ENCODE assay signal across 20 cellular contexts in genomic region chr1:242318140-242318539, GRCh38.
DNase-seq lines count a peak whose midpoint lies in the region; ATAC-seq and TF ChIP-seq lines count a peak whose summit lies in the region.
"Had no signal": no experiment of that assay in that cellular context is flagged by ENCODE, and none has a peak within 500 bp of the region (broad histone marks: within the 10 kb centered on the region; RNA-seq: fewer than 3 reads in every experiment).

No MANE protein-coding gene starts in this region.

- H3K4ac ChIP-seq in neuronal stem cell (ENCODE audit: low read length) = no peak overlapping the region

- no peak overlapping the region for H2BK120ac ChIP-seq in neuronal stem cell (ENCODE audit: low read depth, low read length)

- no peaks in the 10 kb centered on the region for H3K79me2 ChIP-seq in PC-3 (ENCODE audit: low read length)

- H3K27me3 ChIP-seq in PC-3 (ENCODE audit: low read length) (no peaks in the 10 kb centered on the region), neuronal stem cell (ENCODE audit: control insufficient read depth in 3 of 3, insufficient read depth in 3 of 3, low read depth in 1 of 3, low read length in 3 of 3) (no peaks in the 10 kb centered on the region)
- H3K27me3 ChIP-seq: BE2C had no signal

- H3K4me2 ChIP-seq in PC-3 (ENCODE audit: low read length) (no peak overlapping the region), neuronal stem cell (ENCODE audit: insufficient read depth, low read length, poor library complexity, severe bottlenecking) (no peak overlapping the region)
- H3K4me2 ChIP-seq: PC-9 had no signal

- H4K8ac ChIP-seq in neuronal stem cell (ENCODE audit: low read depth, low read length) = no peak overlapping the region

- no peaks in the 10 kb centered on the region for H3K79me1 ChIP-seq in neuronal stem cell (ENCODE audit: low read depth, low read length)

- no peak overlapping the region for H3K23ac ChIP-seq in neuronal stem cell (ENCODE audit: low read depth, low read length, poor library complexity)

- no peaks in the 10 kb centered on the region for H4K20me1 ChIP-seq in PC-3 (ENCODE audit: low read length)

- no peaks in the 10 kb centered on the region for H3K36me3 Mint-ChIP-seq in activated naive CD4-positive, alpha-beta T cell treated with anti-CD3 and anti-CD28 coated beads, Interleukin-2, amount 10 ng/mL, durations not matched to agents 7 days and 5 days

- H2BK12ac ChIP-seq in neuronal stem cell (ENCODE audit: low read length) = no peak overlapping the region

- no peaks in the 10 kb centered on the region for H3K4me1 Mint-ChIP-seq in activated naive CD4-positive, alpha-beta T cell treated with anti-CD3 and anti-CD28 coated beads, Interleukin-2, amount 10 ng/mL, durations not matched to agents 7 days and 5 days

- no TSS peak for BruUV-seq in PC-3 (replicated peaks; lab: Mats Ljungman, UMichigan)

- H3F3A ChIP-seq in PC-3 (ENCODE audit: low read length, unreplicated experiment) = no peaks in the 10 kb centered on the region

- POLR2A ChIA-PET in PC-3 (lab: Charles Lee; ENCODE audit: unreplicated experiment) = no interaction called here

- no peak overlapping the region for H2BK5ac ChIP-seq in neuronal stem cell (ENCODE audit: low read length)

- H3K27ac ChIP-seq in PC-3 (ENCODE audit: low read length) (no peak overlapping the region), neuronal stem cell (replicated peaks; ENCODE audit: low read length) (peak overlapping the region; percentile 2)
- H3K27ac ChIP-seq: PC-9, RWPE1, SK-N-MC had no signal

- in situ Hi-C loops in G401 (cut with HindIII; ENCODE audit: low sequenced_read_pairs) = no loop called here

- H3K9me2 ChIP-seq in PC-3 (replicated peaks; ENCODE audit: low read length) = no peaks in the 10 kb centered on the region

- H3K4me3 ChIP-seq in PC-3 (ENCODE audit: low read length) (no peak overlapping the region), epithelial cell of esophagus (ENCODE audit: low read length) (no peak overlapping the region), neuronal stem cell (ENCODE audit: low read length in 2 of 2) (no peak overlapping the region)
- H3K4me3 ChIP-seq: PC-9, SK-N-MC had no signal

- H2AFZ ChIP-seq in PC-3 (ENCODE audit: low read length) (no peak overlapping the region), neuronal stem cell (ENCODE audit: low read length) (no peak overlapping the region)
- H2AFZ ChIP-seq: PC-9 had no signal

- no peak overlapping the region for H3K14ac ChIP-seq in neuronal stem cell (ENCODE audit: low read length)

- H3K4me1 ChIP-seq in PC-3 (ENCODE audit: insufficient read depth, low read length) (peaks cover 3% of the 10 kb centered on the region; the same call in 1 of the 2 replicates), neuronal stem cell (ENCODE audit: control insufficient read depth in 2 of 2, insufficient read depth in 1 of 2, low read depth in 1 of 2, low read length in 2 of 2) (peaks cover 0 to 3% of the 10 kb centered on the region in 2 donors)
- H3K4me1 ChIP-seq: BE2C had no signal

- no peak overlapping the region for H3K18ac ChIP-seq in neuronal stem cell (ENCODE audit: low read length)

- no peak overlapping the region for H2BK15ac ChIP-seq in neuronal stem cell (ENCODE audit: low read length)

- H3K4me3 Mint-ChIP-seq in activated naive CD4-positive, alpha-beta T cell treated with anti-CD3 and anti-CD28 coated beads, Interleukin-2, amount 10 ng/mL, durations not matched to agents 7 days and 5 days = no peak overlapping the region

- DNase-seq in G401 (ENCODE audit: low spot score) (peak; percentile 71), PC-3 (no peak), epithelial cell of esophagus (ENCODE audit: low read depth) (peak; percentile 9), neuronal stem cell (ENCODE audit: low spot score) (no peak)
- DNase-seq in activated naive CD4-positive, alpha-beta T cell (lab: John Stamatoyannopoulos, UW) = no peak
- DNase-seq in activated naive CD4-positive, alpha-beta T cell treated with anti-CD3 and anti-CD28 coated beads, Interleukin-2, amount 10 ng/mL, durations not matched to agents 7 days and 5 days = no peak
- DNase-seq: BE2C, DMS53, H7, KG1, NCI-H1092 treated with DMSO at 0.1 percent for 48 hours, NCI-H1436 treated with DMSO at 0.1 percent for 48 hours, NCI-H2029 treated with DMSO at 0.1 percent for 48 hours, NCI-H345, NCI-H526, PC-9, SHP77 treated with DMSO at 0.1 percent for 48 hours had no signal

- WGBS in neuronal stem cell (ENCODE audit: extremely low coverage in 2 of 2, insufficient read length in 2 of 2, insufficient replicate concordance in 1 of 2), 2 donors = no CpG with 5 or more reads among the region's 10 CpGs

- H3K36me3 ChIP-seq in PC-3 (ENCODE audit: low read depth, low read length) (no peaks in the 10 kb centered on the region), neuronal stem cell (replicated peaks in 1 of 2; ENCODE audit: control insufficient read depth in 2 of 2, insufficient read depth in 2 of 2, low read length in 2 of 2) (no peaks in the 10 kb centered on the region)
- H3K36me3 ChIP-seq: BE2C had no signal

- no peak overlapping the region for H3K9ac ChIP-seq in PC-3 (ENCODE audit: low read length)
- H3K9ac ChIP-seq in neuronal stem cell (ENCODE audit: low read depth, low read length, poor library complexity) = no peak overlapping the region

- H3K9me3 ChIP-seq in PC-3 (ENCODE audit: low read length) (no peaks in the 10 kb centered on the region), neuronal stem cell (replicated peaks in 1 of 2; ENCODE audit: control insufficient read depth in 2 of 2, insufficient read depth in 1 of 2, low read depth in 1 of 2, low read length in 2 of 2) (no peaks in the 10 kb centered on the region)
- H3K9me3 ChIP-seq: BE2C had no signal

- H3K27me3 Mint-ChIP-seq in activated naive CD4-positive, alpha-beta T cell treated with anti-CD3 and anti-CD28 coated beads, Interleukin-2, amount 10 ng/mL, durations not matched to agents 7 days and 5 days = no peaks in the 10 kb centered on the region

- intact Hi-C loops in PC-3 (cut with micrococcal nuclease) = no loop called here

- peak; percentile 62 for ATAC-seq in PC-3
- ATAC-seq in GM21360 (IDR thresholded peaks at IDR 0.05; ENCODE audit: unreplicated experiment) = no peak

- TF ChIP-seq CTCF in PC-3 (conservative IDR thresholded peaks at IDR 0.05; ENCODE audit: low read depth, low read length) (no peak), epithelial cell of esophagus (IDR thresholded peaks at IDR 0.05; ENCODE audit: insufficient read depth, low read depth, low read length, missing control alignments) (no peak)

- no peaks in the 10 kb centered on the region for H3K9me3 Mint-ChIP-seq in activated naive CD4-positive, alpha-beta T cell treated with anti-CD3 and anti-CD28 coated beads, Interleukin-2, amount 10 ng/mL, durations not matched to agents 7 days and 5 days

- H2AK5ac ChIP-seq in neuronal stem cell (ENCODE audit: low read depth, low read length) = no peak overlapping the region

- CTCF ChIA-PET in PC-3 (lab: Charles Lee) = no interaction called here
- CTCF ChIA-PET in activated naive CD4-positive, alpha-beta T cell treated with anti-CD3 and anti-CD28 coated beads, Interleukin-2, amount 10 ng/mL, durations not matched to agents 7 days and 5 days (lab: Charles Lee) = no interaction called here

- no peak overlapping the region for H3K27ac Mint-ChIP-seq in activated naive CD4-positive, alpha-beta T cell treated with anti-CD3 and anti-CD28 coated beads, Interleukin-2, amount 10 ng/mL, durations not matched to agents 7 days and 5 days

- H4K91ac ChIP-seq in neuronal stem cell (ENCODE audit: low read depth, low read length, poor library complexity) = no peak overlapping the region

Comparison
In these comparisons a context has a peak if more than half of its experiments do, and no peak if none do; other contexts are left out.
1. DNase-seq: peak in G401 (single experiment) and epithelial cell of esophagus (single experiment); none in PC-3 (single experiment), neuronal stem cell (single experiment), activated naive CD4-positive, alpha-beta T cell (0 of 4) and activated naive CD4-positive, alpha-beta T cell treated with anti-CD3 and anti-CD28 coated beads, Interleukin-2, amount 10 ng/mL, durations not matched to agents 7 days and 5 days (single experiment).